ENCODE assay signal across 18 cellular contexts in the genomic region with DNA sequence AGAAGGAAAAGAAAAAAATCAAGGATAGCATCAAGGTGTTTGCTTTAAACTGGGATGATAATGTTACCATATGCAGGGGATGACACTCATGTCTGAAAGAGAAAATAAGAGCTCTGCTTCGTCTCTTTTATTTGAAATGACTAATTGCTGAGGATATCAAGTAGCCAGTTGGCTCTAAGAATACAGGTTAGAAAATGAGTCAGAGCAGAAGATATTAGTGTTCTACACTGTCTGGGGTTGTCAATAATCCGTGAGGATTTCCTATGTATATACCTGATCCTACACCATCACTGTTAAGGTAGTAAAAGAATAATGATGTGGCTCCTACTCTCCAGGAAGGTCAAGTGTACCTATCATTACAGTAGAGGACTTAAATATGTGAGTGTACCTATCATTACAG.
DNase-seq lines count a peak whose midpoint lies in the region; ATAC-seq and TF ChIP-seq lines count a peak whose summit lies in the region.
"Had no signal": no experiment of that assay in that cellular context is flagged by ENCODE, and none has a peak within 500 bp of the region (broad histone marks: within the 10 kb centered on the region; RNA-seq: fewer than 3 reads in every experiment).

No MANE protein-coding gene starts in this region.

- CTCF ChIA-PET in T-cell (lab: Charles Lee), result no interaction called here

- intact Hi-C loops in prostate gland (cut with DNase I), result no loop called here

- no peaks in the 10 kb centered on the region for H3K36me3 ChIP-seq in prostate gland
- H3K36me3 ChIP-seq: BLaER1 treated with 17β-estradiol and CSF1 and Interleukin-3, amounts not matched to agents 10 nM and 100 nM; HAP-1 had no signal

- peaks cover 3% of the 10 kb centered on the region for H3K4me1 Mint-ChIP-seq in activated T-cell treated with anti-CD3 and anti-CD28 coated beads, Interleukin-2, amount 50 U/mL, for 4 hours (ENCODE audit: low read depth)
- H3K4me1 Mint-ChIP-seq in T-cell, result no peaks in the 10 kb centered on the region

- H3K9me3 Mint-ChIP-seq in activated T-cell treated with anti-CD3 and anti-CD28 coated beads, Interleukin-2, amount 50 U/mL, for 4 hours, result no peaks in the 10 kb centered on the region
- no peaks in the 10 kb centered on the region for H3K9me3 Mint-ChIP-seq in T-cell
- H3K9me3 Mint-ChIP-seq: CD8-positive, alpha-beta T cell had no signal

- H3K9me3 ChIP-seq in prostate gland, result no peaks in the 10 kb centered on the region
- H3K9me3 ChIP-seq: BLaER1 treated with 17β-estradiol and CSF1 and Interleukin-3, amounts not matched to agents 10 nM and 100 nM; HAP-1 had no signal

- WGBS in prostate gland, result 73% methylated on average over 2 of the region's 2 CpGs

- H3K4me3 ChIP-seq in epithelial cell of esophagus (ENCODE audit: low read length) (no peak overlapping the region), prostate gland (no peak overlapping the region)
- H3K4me3 ChIP-seq: BLaER1 treated with 17β-estradiol and CSF1 and Interleukin-3, amounts not matched to agents 10 nM and 100 nM; HAP-1; PC-9 had no signal

- H3K4me1 ChIP-seq in prostate gland (replicated peaks), result no peaks in the 10 kb centered on the region
- H3K4me1 ChIP-seq: BLaER1 treated with 17β-estradiol and CSF1 and Interleukin-3, amounts not matched to agents 10 nM and 100 nM had no signal

- H3K4me3 Mint-ChIP-seq in activated T-cell treated with anti-CD3 and anti-CD28 coated beads, Interleukin-2, amount 50 U/mL, for 4 hours, result no peak overlapping the region
- H3K4me3 Mint-ChIP-seq in T-cell, result no peak overlapping the region
- H3K4me3 Mint-ChIP-seq: CD8-positive, alpha-beta T cell had no signal

- H3K27ac ChIP-seq in prostate gland, result no peak overlapping the region
- H3K27ac ChIP-seq: BLaER1 treated with 17β-estradiol and CSF1 and Interleukin-3, amounts not matched to agents 10 nM and 100 nM; PC-9; RWPE1 had no signal

- H3K27me3 Mint-ChIP-seq in activated T-cell treated with anti-CD3 and anti-CD28 coated beads, Interleukin-2, amount 50 U/mL, for 4 hours (ENCODE audit: low read depth), result peaks cover 6% of the 10 kb centered on the region
- peaks cover 0 to 8% of the 10 kb centered on the region in 2 donors for H3K27me3 Mint-ChIP-seq in T-cell

- no peak overlapping the region for H3K27ac Mint-ChIP-seq in T-cell
- H3K27ac Mint-ChIP-seq: CD8-positive, alpha-beta T cell had no signal

- POLR2A ChIA-PET in T-cell (lab: Charles Lee), result interaction anchor here in 1 of 2 donors (0.6 kb wide), 1 partner anchor 376 kb away, joined by 3 read pairs; no protein-coding TSS in a partner anchor

- DNase-seq in activated T-cell treated with anti-CD3 and anti-CD28 coated beads, Interleukin-2, amount 50 U/mL, for 4 hours, result no peak
- DNase-seq in activated T-cell treated with anti-CD3 and anti-CD28 coated beads, Interleukin-2, amount 50 U/mL, for 1 hour, result no peak
- DNase-seq in LHCN-M2 (ENCODE audit: low read depth) (peak; percentile 15), epithelial cell of esophagus (ENCODE audit: low read depth) (peak; percentile 49), prostate gland (ENCODE audit: low spot score) (no peak), T-cell (no peak), DMS114 treated with DMSO at 0.1 percent for 48 hours (lab: John Stamatoyannopoulos, UW; ENCODE audit: unreplicated experiment) (no peak)
- DNase-seq: Calu3; CD8-positive, alpha-beta T cell; DMS79 treated with DMSO at 0.1 percent for 48 hours; IMR-90; NCI-H1048; NCI-H1436 treated with DMSO at 0.1 percent for 48 hours; NCI-H524 treated with DMSO at 0.1 percent for 48 hours; PC-9 had no signal

- ATAC-seq in activated T-cell treated with anti-CD3 and anti-CD28 coated beads, Interleukin-2, amount 50 U/mL, for 4 hours, result peak; percentile 61 to 70
- ATAC-seq in T-cell (replicated peaks in 1 of 4), result no peak
- ATAC-seq: CD8-positive, alpha-beta T cell had no signal

- H3K36me3 Mint-ChIP-seq in activated T-cell treated with anti-CD3 and anti-CD28 coated beads, Interleukin-2, amount 50 U/mL, for 4 hours (ENCODE audit: insufficient read depth), result no peaks in the 10 kb centered on the region
- no peaks in the 10 kb centered on the region for H3K36me3 Mint-ChIP-seq in T-cell
- H3K36me3 Mint-ChIP-seq: CD8-positive, alpha-beta T cell had no signal

- TF ChIP-seq CTCF in epithelial cell of esophagus (IDR thresholded peaks at IDR 0.05; ENCODE audit: insufficient read depth, low read depth, low read length, missing control alignments) (no peak), prostate gland (IDR thresholded peaks at IDR 0.05) (no peak)

- no peaks in the 10 kb centered on the region for H3K27me3 ChIP-seq in prostate gland (replicated peaks; ENCODE audit: insufficient read depth)
- H3K27me3 ChIP-seq: BLaER1 treated with 17β-estradiol and CSF1 and Interleukin-3, amounts not matched to agents 10 nM and 100 nM had no signal

- no peak for TF ChIP-seq POLR2A in prostate gland (IDR thresholded peaks at IDR 0.05)

Comparison
In these comparisons a context has a peak if more than half of its experiments do, and no peak if none do; other contexts are left out.
1. ATAC-seq: peak in activated T-cell treated with anti-CD3 and anti-CD28 coated beads, Interleukin-2, amount 50 U/mL, for 4 hours (2 of 2); none in T-cell (0 of 4).
2. DNase-seq: peak in LHCN-M2 (single experiment) and epithelial cell of esophagus (single experiment); none in activated T-cell treated with anti-CD3 and anti-CD28 coated beads, Interleukin-2, amount 50 U/mL, for 4 hours (single experiment), activated T-cell treated with anti-CD3 and anti-CD28 coated beads, Interleukin-2, amount 50 U/mL, for 1 hour (single experiment), prostate gland (single experiment), T-cell (0 of 34) and DMS114 treated with DMSO at 0.1 percent for 48 hours (single experiment).